ENCODE assay signal across 8 cellular contexts in the genomic region with DNA sequence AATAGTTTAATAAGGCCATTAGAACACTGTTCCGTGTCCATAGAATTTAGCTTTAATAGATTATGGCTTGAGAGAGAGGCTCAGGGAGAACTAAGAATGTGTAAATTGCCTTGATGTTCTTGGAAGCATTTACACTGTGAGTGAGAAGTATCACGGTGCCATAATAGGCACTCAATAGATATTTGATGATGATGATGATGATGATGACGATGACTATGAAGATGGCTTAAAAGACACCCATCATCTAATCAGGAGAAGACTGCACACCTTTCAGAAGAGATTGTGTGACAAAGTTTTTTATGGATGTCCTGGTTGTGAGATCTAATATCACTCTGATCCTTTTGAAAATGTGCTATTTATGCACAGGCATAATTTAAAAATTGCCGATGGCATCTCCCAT.
"Had no signal": no experiment of that assay in that cellular context is flagged by ENCODE, and none has a peak within 500 bp of the region (broad histone marks: within the 10 kb centered on the region; RNA-seq: fewer than 3 reads in every experiment).

No MANE protein-coding gene starts in this region.

- FAIRE-seq: G401.6, GM12878, GM12891, GM12892, GM18507, GM19239 had no signal

- DNase-seq: GDM1, GF-D8 had no signal

- ATAC-seq: GM12878 had no signal

- H3K4me3 ChIP-seq: GM12878 had no signal
